In genomic region chr11:83033972-83034672, GRCh38 we compare ENCODE assay signal across 9 cellular contexts. TPM values are rescaled to one million over a fixed set of nuclear protein-coding genes. Genes with fewer than 3 reads are reported as not detected.
DNase-seq lines count a peak whose midpoint lies in the region; ATAC-seq and TF ChIP-seq lines count a peak whose summit lies in the region.
"Had no signal": no experiment of that assay in that cellular context is flagged by ENCODE, and none has a peak within 500 bp of the region (broad histone marks: within the 10 kb centered on the region; RNA-seq: fewer than 3 reads in every experiment).

No MANE protein-coding gene starts in this region.

- POLR2A ChIA-PET in GM10248 (lab: Yijun Ruan, JAX) = no interaction called here

- ATAC-seq in HG03280 (IDR thresholded peaks at IDR 0.05; ENCODE audit: unreplicated experiment) = no peak

- no peaks in the 10 kb centered on the region for H3K9me3 ChIP-seq in SK-N-MC (ENCODE audit: low read depth, low read length)

- H3K4me3 ChIP-seq in SK-N-MC (peak overlapping the region; percentile 59), fibroblast of villous mesenchyme (ENCODE audit: low read depth, low read length) (peak overlapping the region; percentile 26)

- H3K36me3 ChIP-seq in SK-N-MC (ENCODE audit: insufficient read depth, low read length) = no peaks in the 10 kb centered on the region

- CTCF ChIA-PET in GM10248 (lab: Yijun Ruan, JAX) = interaction anchor here (1.2 to 6.2 kb wide), 3 partner anchors 9 to 17 kb away, joined by 6 to 38 read pairs (median 6); no protein-coding TSS in a partner anchor

- H3K27ac ChIP-seq in SK-N-MC = peak overlapping the region; percentile 70

- DNase-seq in AG08395 (ENCODE audit: low spot score) (peak; percentile 88), H4 (ENCODE audit: low spot score) (peak; percentile 77), SK-N-MC (ENCODE audit: low read depth, low spot score) (no peak), fibroblast of villous mesenchyme (ENCODE audit: low read depth) (peak; percentile 85), posterior cingulate gyrus (peak in 8 of 10 donors; percentile 21 to 87 (median 35)), GM10248 (ENCODE audit: extremely low spot score) (no peak)
- DNase-seq in activated CD8-positive, alpha-beta memory T cell treated with anti-CD3 and anti-CD28 coated beads, Interleukin-2, amount 50 U/mL, for 4 hours = no peak
- DNase-seq: activated naive CD8-positive, alpha-beta T cell treated with anti-CD3 and anti-CD28 coated beads, Interleukin-2, amount 10 ng/mL, durations not matched to agents 7 days and 5 days had no signal

- peak overlapping the region; percentile 12 for H3K9ac ChIP-seq in SK-N-MC (ENCODE audit: insufficient read length)

- TF ChIP-seq CTCF in fibroblast of villous mesenchyme (IDR thresholded peaks at IDR 0.05; ENCODE audit: insufficient read depth, low read depth, low read length) (no peak), GM10248 (IDR thresholded peaks at IDR 0.05; ENCODE audit: control extremely low read depth, extremely low read depth, low read depth, missing control alignments) (no peak)

- intact Hi-C loops in posterior cingulate gyrus (cut with DNase I) = loop anchor here (5.0 kb wide), 1 partner anchor 38 kb away; the partner anchor contains the start of gene RAB30

RNA-seq across cellular contexts. Expression of gene RAB30, which starts 37.6 kb away (rescaled TPM):
- 15.3 and 16.9 TPM in 2 replicates for total RNA-seq in H4 (2014; rRNA removed; shearing (Covaris generic))
- total RNA-seq in fibroblast of villous mesenchyme = 11.3 and 12.5 TPM in 2 replicates

Comparison
In these comparisons a context has a peak if more than half of its experiments do, and no peak if none do; other contexts are left out.
1. DNase-seq: peak in AG08395 (single experiment), H4 (single experiment), fibroblast of villous mesenchyme (single experiment) and posterior cingulate gyrus (8 of 10); none in SK-N-MC (single experiment), GM10248 (single experiment) and activated CD8-positive, alpha-beta memory T cell treated with anti-CD3 and anti-CD28 coated beads, Interleukin-2, amount 50 U/mL, for 4 hours (single experiment).